In genomic region chr12:1797011-1797901, GRCh38 we compare ENCODE assay signal across 8 cellular contexts. TPM values are rescaled to one million over a fixed set of nuclear protein-coding genes. Genes with fewer than 3 reads are reported as not detected.
DNase-seq lines count a peak whose midpoint lies in the region; ATAC-seq and TF ChIP-seq lines count a peak whose summit lies in the region.

No MANE protein-coding gene starts in this region.

- H3K4me3 ChIP-seq in effector memory CD4-positive, alpha-beta T cell (ENCODE audit: insufficient read depth, low read depth, low read length, poor library complexity, severe bottlenecking), result peak overlapping the region; percentile 64
- no peak overlapping the region for H3K4me3 ChIP-seq in neural progenitor cell
- peak overlapping the region; percentile 52 to 66 for H3K4me3 ChIP-seq in tibial artery

- H3K27ac Mint-ChIP-seq in neural progenitor cell, result no peak overlapping the region

- peak overlapping the region; percentile 53 for H3K4me2 ChIP-seq in neural progenitor cell

- peak overlapping the region; percentile 85 for H3K27ac ChIP-seq in effector memory CD4-positive, alpha-beta T cell (ENCODE audit: insufficient read depth, low read length, poor library complexity, severe bottlenecking)
- no peak overlapping the region for H3K27ac ChIP-seq in neural progenitor cell
- peak overlapping the region; percentile 54 to 75 for H3K27ac ChIP-seq in tibial artery

- peaks cover 20% of the 10 kb centered on the region for H3K4me1 Mint-ChIP-seq in neural progenitor cell

- DNase-seq in DMS53 (lab: John Stamatoyannopoulos, UW) (peak; percentile 77), neural progenitor cell (ENCODE audit: low spot score) (no peak), tibial artery (peak in 1 of 2 donors; percentile 74), cerebellar nuclear complex (lab: John Stamatoyannopoulos, UW) (no peak)
- peak; percentile 49 for DNase-seq in activated CD4-positive, alpha-beta T cell treated with anti-CD3 and anti-CD28 coated beads, Interleukin-2, amount 50 U/mL, for 1 hour
- peak; percentile 44 to 64 (median 49) for DNase-seq in effector memory CD4-positive, alpha-beta T cell

- no peaks in the 10 kb centered on the region for H3K27me3 ChIP-seq in effector memory CD4-positive, alpha-beta T cell (replicated peaks; ENCODE audit: control insufficient read depth, insufficient read depth, low read length, poor library complexity, severe bottlenecking)
- H3K27me3 ChIP-seq in neural progenitor cell (peaks cover 12% of the 10 kb centered on the region), tibial artery (no peaks in the 10 kb centered on the region)

- no peak overlapping the region for H3K4me3 Mint-ChIP-seq in neural progenitor cell

- no peaks in the 10 kb centered on the region for H3F3A ChIP-seq in neural progenitor cell (ENCODE audit: low read depth)

- ATAC-seq in HG02981 (IDR thresholded peaks at IDR 0.05; ENCODE audit: unreplicated experiment), result peak; percentile 25
- no peak for ATAC-seq in GM19452 (IDR thresholded peaks at IDR 0.05; ENCODE audit: unreplicated experiment)

- H4K20me1 ChIP-seq in neural progenitor cell (ENCODE audit: low read depth), result no peaks in the 10 kb centered on the region

- H3K36me3 Mint-ChIP-seq in neural progenitor cell, result no peaks in the 10 kb centered on the region

- no peaks in the 10 kb centered on the region for H3K9me3 ChIP-seq in effector memory CD4-positive, alpha-beta T cell (ENCODE audit: control insufficient read depth, low read length)
- H3K9me3 ChIP-seq in neural progenitor cell (ENCODE audit: low read depth) (no peaks in the 10 kb centered on the region), tibial artery (no peaks in the 10 kb centered on the region)

- H2AFZ ChIP-seq in neural progenitor cell (replicated peaks), result no peak overlapping the region

- H3K9me3 Mint-ChIP-seq in neural progenitor cell, result no peaks in the 10 kb centered on the region

- no peak overlapping the region for H3K9ac ChIP-seq in neural progenitor cell

- peaks cover 13% of the 10 kb centered on the region for H3K4me1 ChIP-seq in effector memory CD4-positive, alpha-beta T cell (ENCODE audit: control insufficient read depth, insufficient read depth, low read length, poor library complexity, severe bottlenecking)
- H3K4me1 ChIP-seq in neural progenitor cell, result peaks cover 4% of the 10 kb centered on the region
- peaks cover 0 to 23% (median 19%) of the 10 kb centered on the region in 4 donors for H3K4me1 ChIP-seq in tibial artery

- H3K27me3 Mint-ChIP-seq in neural progenitor cell (ENCODE audit: insufficient read depth, low read depth), result peaks cover 10% of the 10 kb centered on the region

- H3K36me3 ChIP-seq in effector memory CD4-positive, alpha-beta T cell (ENCODE audit: control insufficient read depth, insufficient read depth, low read length), result no peaks in the 10 kb centered on the region
- H3K36me3 ChIP-seq in neural progenitor cell (no peaks in the 10 kb centered on the region), tibial artery (no peaks in the 10 kb centered on the region)

- TF ChIP-seq CTCF in neural progenitor cell (IDR thresholded peaks at IDR 0.05) (no peak), tibial artery (IDR thresholded peaks at IDR 0.05) (no peak)

- intact Hi-C loops in tibial artery (cut with DNase I; ENCODE audit: low total_unique reads), result loop anchor here (10.0 kb wide), 1 partner anchor 478 kb away; no protein-coding TSS in a partner anchor

- no peaks in the 10 kb centered on the region for H3K79me2 ChIP-seq in neural progenitor cell (ENCODE audit: low read depth)

RNA-seq across cellular contexts. Expression of gene LRTM2, which starts 23.1 kb away (rescaled TPM):
- 0.09 TPM in 1 of 2 replicates, not detected in the other for total RNA-seq in neural progenitor cell (ENCODE audit: low replicate concordance)

Comparison
In these comparisons a context has a peak if more than half of its experiments do, and no peak if none do; other contexts are left out.
1. DNase-seq: peak in DMS53 (single experiment), activated CD4-positive, alpha-beta T cell treated with anti-CD3 and anti-CD28 coated beads, Interleukin-2, amount 50 U/mL, for 1 hour (single experiment) and effector memory CD4-positive, alpha-beta T cell (3 of 3); none in neural progenitor cell (single experiment) and cerebellar nuclear complex (0 of 2).